In the genomic region with DNA sequence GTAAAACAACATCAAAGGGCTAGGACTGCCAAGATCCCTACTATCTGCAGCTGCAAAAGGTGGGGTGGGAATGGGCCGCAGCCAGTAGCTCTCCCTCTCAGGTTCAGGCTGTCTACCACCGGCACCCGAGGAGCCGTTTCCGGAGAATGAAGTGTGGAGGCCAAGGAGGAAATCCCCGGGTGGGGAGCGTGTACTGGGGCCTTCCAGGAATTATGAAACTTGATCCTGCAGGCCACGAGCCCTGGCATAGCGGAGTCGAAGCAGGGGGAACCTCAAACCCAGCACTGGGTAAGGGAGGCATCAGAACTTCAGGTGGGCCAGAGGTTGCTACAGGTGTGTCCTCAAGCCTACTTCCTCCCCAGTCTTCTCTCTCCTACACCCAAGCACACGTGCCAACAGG, we compare ENCODE assay signal across 12 cellular contexts. TPM values are rescaled to one million over a fixed set of nuclear protein-coding genes. Genes with fewer than 3 reads are reported as not detected.
DNase-seq lines count a peak whose midpoint lies in the region; TF ChIP-seq lines count a peak whose summit lies in the region.
"Had no signal": no experiment of that assay in that cellular context is flagged by ENCODE, and none has a peak within 500 bp of the region (broad histone marks: within the 10 kb centered on the region; RNA-seq: fewer than 3 reads in every experiment).

No MANE protein-coding gene starts in this region.

- H3K9ac ChIP-seq in GM23248 (peak overlapping the region; percentile 48), colonic mucosa (ENCODE audit: low read depth in 2 of 2, low read length in 2 of 2) (peak overlapping the region in 1 of 2 donors; percentile 76)

- no peaks in the 10 kb centered on the region; the same call in none of the 2 replicates for H3K36me3 ChIP-seq in GM23248 (ENCODE audit: low read depth)
- H3K36me3 ChIP-seq in colonic mucosa, result no peaks in the 10 kb centered on the region
- peaks cover 7 to 50% (median 41%) of the 10 kb centered on the region in 4 donors for H3K36me3 ChIP-seq in sigmoid colon
- H3K36me3 ChIP-seq: MG63 had no signal

- CTCF ChIA-PET in HEK293T (lab: Yijun Ruan, JAX), result no interaction called here

- 28 to 45% methylated on average over 9 to 11 of the region's 11 CpGs for WGBS in GM23248 (ENCODE audit: low coverage in 1 of 2, low lambda C conversion rate in 2 of 2, missing lambda C conversion rate in 2 of 2), 2 experiments
- WGBS in sigmoid colon, 2 donors, result 34 to 47% methylated on average over 11 of the region's 11 CpGs

- H3K9me2 ChIP-seq in GM23248 (ENCODE audit: insufficient read depth), result no peaks in the 10 kb centered on the region

- H3F3A ChIP-seq in GM23248 (ENCODE audit: insufficient read depth), result no peaks in the 10 kb centered on the region

- TF ChIP-seq CTCF in colonic mucosa (IDR thresholded peaks at IDR 0.05), result no peak
- no peak for TF ChIP-seq CTCF in sigmoid colon (IDR thresholded peaks at IDR 0.05)
- TF ChIP-seq CTCF in GM13977 (IDR thresholded peaks at IDR 0.05; ENCODE audit: extremely low read depth, insufficient read depth, missing control alignments), result no peak

- DNase-seq in GM23248 (no peak), colonic mucosa (peak; percentile 47), iris pigment epithelial cell (ENCODE audit: low read depth) (peak; percentile 76), sigmoid colon (peak; percentile 77), GM13977 (ENCODE audit: low spot score) (no peak), HEK293T (ENCODE audit: extremely low spot score) (no peak), NCI-H128 (lab: John Stamatoyannopoulos, UW; ENCODE audit: unreplicated experiment) (no peak), SW 1271 (lab: John Stamatoyannopoulos, UW) (no peak)
- DNase-seq: activated T-cell treated with anti-CD3 and anti-CD28 coated beads, Interleukin-2, amount 50 U/mL, for 24 hours; brain microvascular endothelial cell; RPMI8226 had no signal

- intact Hi-C loops in colonic mucosa (cut with DNase I), result loop anchor here (10.0 kb wide), 1 partner anchor 236 kb away; a partner anchor contains a TSS
- intact Hi-C loops in sigmoid colon (cut with DNase I), result no loop called here

- peak overlapping the region; percentile 39 for H3K4me2 ChIP-seq in GM23248 (ENCODE audit: unreplicated experiment)

- in situ Hi-C loops in GM23248 (cut with MboI) (loop anchor here (25.0 kb wide), 1 partner anchor 249 kb away; a partner anchor contains a TSS), GM13977 (cut with MboI; ENCODE audit: low pct_unique_long_range_greater_than_20kb, low sequenced_read_pairs, unreplicated experiment) (loop anchor here (10.0 kb wide), 1 partner anchor 166 kb away; no protein-coding TSS in a partner anchor)

- H3K4me3 ChIP-seq in GM23248, result no peak overlapping the region
- H3K4me3 ChIP-seq in colonic mucosa, result no peak overlapping the region
- no peak overlapping the region for H3K4me3 ChIP-seq in sigmoid colon
- H3K4me3 ChIP-seq: MG63 had no signal

- peaks cover 32% of the 10 kb centered on the region for H3K79me2 ChIP-seq in GM23248 (ENCODE audit: insufficient read depth)

- no peak for TF ChIP-seq POLR2A in sigmoid colon (IDR thresholded peaks at IDR 0.05)

- H3K4me1 ChIP-seq in GM23248 (ENCODE audit: insufficient read depth), result peaks cover 18% of the 10 kb centered on the region
- peaks cover 32% of the 10 kb centered on the region for H3K4me1 ChIP-seq in colonic mucosa
- peaks cover 0 to 55% (median 45%) of the 10 kb centered on the region in 4 donors for H3K4me1 ChIP-seq in sigmoid colon

- POLR2A ChIA-PET in HEK293T (lab: Yijun Ruan, JAX), result no interaction called here

- H3K27ac ChIP-seq in GM23248, result peak overlapping the region; percentile 52
- H3K27ac ChIP-seq in colonic mucosa, result peak overlapping the region; percentile 91
- H3K27ac ChIP-seq in sigmoid colon, result peak overlapping the region; percentile 69 to 77 (median 71)
- H3K27ac ChIP-seq: brain microvascular endothelial cell had no signal

- no peak overlapping the region for H2AFZ ChIP-seq in GM23248

- H3K27me3 ChIP-seq in GM23248 (replicated peaks; ENCODE audit: insufficient read depth) (no peaks in the 10 kb centered on the region), colonic mucosa (no peaks in the 10 kb centered on the region), sigmoid colon (no peaks in the 10 kb centered on the region)
- H3K27me3 ChIP-seq: brain microvascular endothelial cell, MG63 had no signal

- no peaks in the 10 kb centered on the region for H4K20me1 ChIP-seq in GM23248 (ENCODE audit: insufficient read depth)

- H3K9me3 ChIP-seq in GM23248 (ENCODE audit: low read depth) (no peaks in the 10 kb centered on the region), colonic mucosa (no peaks in the 10 kb centered on the region), sigmoid colon (no peaks in the 10 kb centered on the region)
- H3K9me3 ChIP-seq: MG63 had no signal

- TF ChIP-seq EP300 in sigmoid colon (IDR thresholded peaks at IDR 0.05), result no peak

TF ChIP-seq in HEK293T, 16 proteins besides CTCF, POLR2A, EP300 and RAD21:
- TF ChIP-seq SP1 (IDR thresholded peaks at IDR 0.05) (no peak), LEF1 (IDR thresholded peaks at IDR 0.05; ENCODE audit: borderline replicate concordance) (no peak), SUZ12 (IDR thresholded peaks at IDR 0.05) (no peak), ELF4 (IDR thresholded peaks at IDR 0.05) (no peak), FOXK2 (IDR thresholded peaks at IDR 0.05) (no peak), FOXA1 (IDR thresholded peaks at IDR 0.05) (no peak)
- TF ChIP-seq, protein P1, sequence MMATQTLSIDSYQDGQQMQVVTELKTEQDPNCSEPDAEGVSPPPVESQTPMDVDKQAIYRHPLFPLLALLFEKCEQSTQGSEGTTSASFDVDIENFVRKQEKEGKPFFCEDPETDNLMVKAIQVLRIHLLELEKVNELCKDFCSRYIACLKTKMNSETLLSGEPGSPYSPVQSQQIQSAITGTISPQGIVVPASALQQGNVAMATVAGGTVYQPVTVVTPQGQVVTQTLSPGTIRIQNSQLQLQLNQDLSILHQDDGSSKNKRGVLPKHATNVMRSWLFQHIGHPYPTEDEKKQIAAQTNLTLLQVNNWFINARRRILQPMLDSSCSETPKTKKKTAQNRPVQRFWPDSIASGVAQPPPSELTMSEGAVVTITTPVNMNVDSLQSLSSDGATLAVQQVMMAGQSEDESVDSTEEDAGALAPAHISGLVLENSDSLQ (IDR thresholded peaks at IDR 0.05), result no peak

RNA-seq across cellular contexts. Expression of a gene that starts 5.1 kb away (rescaled TPM):
- 42.3 and 57.8 TPM in 2 replicates for total RNA-seq in GM23248 (2014; rRNA removed; shearing (Covaris generic))
- polyA plus RNA-seq in GM23248 (2016; fragmentation: Nextera tagmentation; extraction: Ambion mirVana) (36.1 and 37.5 TPM in 2 replicates), sigmoid colon (10 to 100 TPM; 25.7 to 33.1 (median 31.2) TPM)
- total RNA-seq in colonic mucosa (10 to 100 TPM; 27.6 to 35.5 TPM), sigmoid colon (10 to 100 TPM; 41.0 to 66.5 (median 58.7) TPM)

RNA-seq across cellular contexts. Expression of a gene that starts 18.8 kb away (rescaled TPM):
- total RNA-seq in GM23248 (2014; rRNA removed; shearing (Covaris generic)), result 206 and 218 TPM in 2 replicates
- 196 and 197 TPM in 2 replicates for polyA plus RNA-seq in GM23248 (2016; fragmentation: Nextera tagmentation; extraction: Ambion mirVana)
- 100 to 1,000 TPM; 280 to 315 TPM for total RNA-seq in colonic mucosa
- 100 to 1,000 TPM; 102 to 179 (median 117) TPM for total RNA-seq in sigmoid colon
- 100 to 1,000 TPM in 1 of 3 donors, 10 to 100 TPM in 2; 72.7 to 116 (median 86.2) TPM for polyA plus RNA-seq in sigmoid colon

RNA-seq across cellular contexts. Expression of a gene that starts 51.3 kb away (rescaled TPM):
- total RNA-seq in GM23248 (2014; rRNA removed; shearing (Covaris generic)), result 19.1 and 34.3 TPM in 2 replicates
- polyA plus RNA-seq in GM23248 (2016; fragmentation: Nextera tagmentation; extraction: Ambion mirVana), result 31.6 and 34.6 TPM in 2 replicates
- 10 to 100 TPM; 77.8 to 83.2 TPM for total RNA-seq in colonic mucosa
- 10 to 100 TPM; 28.5 to 45.1 (median 34.4) TPM for total RNA-seq in sigmoid colon
- polyA plus RNA-seq in sigmoid colon, result 10 to 100 TPM; 33.8 to 41.9 (median 37.8) TPM

RNA-seq across cellular contexts. Expression of a gene that starts 55.3 kb away (rescaled TPM):
- total RNA-seq in GM23248 (2014; rRNA removed; shearing (Covaris generic)), result 113 and 117 TPM in 2 replicates
- polyA plus RNA-seq in GM23248 (2016; fragmentation: Nextera tagmentation; extraction: Ambion mirVana) (86.0 and 93.6 TPM in 2 replicates), sigmoid colon (10 to 100 TPM; 33.6 to 68.4 (median 48.0) TPM)
- total RNA-seq in colonic mucosa (10 to 100 TPM; 74.5 to 82.0 TPM), sigmoid colon (10 to 100 TPM; 61.5 to 88.7 (median 76.1) TPM)

Comparison
In these comparisons a context has a peak if more than half of its experiments do, and no peak if none do; other contexts are left out.
1. DNase-seq: peak in colonic mucosa (single experiment), iris pigment epithelial cell (single experiment) and sigmoid colon (single experiment); none in GM23248 (single experiment), GM13977 (single experiment), HEK293T (single experiment), NCI-H128 (single experiment) and SW 1271 (0 of 2).
2. Peak in every context shown above with its lines, with median percentiles within 50 percentile points of each other: H3K27ac ChIP-seq.